ENCODE assay signal across 7 cellular contexts in the genomic region with DNA sequence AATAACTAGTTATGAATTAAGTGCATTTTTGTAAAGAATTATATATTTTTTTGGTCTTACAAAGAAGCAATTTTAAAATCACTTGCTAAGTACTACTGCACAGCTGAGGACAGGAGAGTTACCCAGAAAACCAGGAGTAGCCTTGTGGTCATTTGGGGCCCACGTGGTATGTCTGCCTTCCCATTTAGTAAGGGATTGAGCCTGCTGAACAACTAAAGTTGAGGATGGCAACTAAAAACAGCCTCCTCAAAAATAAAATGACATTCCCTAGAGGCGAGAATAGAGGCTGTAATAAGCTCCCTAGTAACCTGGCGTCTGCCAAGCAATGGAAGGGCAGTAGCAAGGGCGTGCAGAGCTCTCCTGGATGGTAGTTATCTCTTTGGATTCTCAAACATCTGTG.
"Had no signal": no experiment of that assay in that cellular context is flagged by ENCODE, and none has a peak within 500 bp of the region (broad histone marks: within the 10 kb centered on the region; RNA-seq: fewer than 3 reads in every experiment).

No MANE protein-coding gene starts in this region.

- H3K9me3 ChIP-seq: HAP-1 had no signal

- H3K27ac ChIP-seq: GM23248 had no signal

- H3K4me1 ChIP-seq: HAP-1 had no signal

- H3K4me3 ChIP-seq: GM23248, HAP-1, K562 had no signal

- DNase-seq: GOT3, H7, IMR-90 had no signal

- H3K36me3 ChIP-seq: HAP-1 had no signal

- ATAC-seq: HCT116, K562 had no signal
